ENCODE assay signal across 25 cellular contexts in genomic region chr22:42328130-42328821, GRCh38. TPM values are rescaled to one million over a fixed set of nuclear protein-coding genes. Genes with fewer than 3 reads are reported as not detected.
DNase-seq lines count a peak whose midpoint lies in the region; ATAC-seq and TF ChIP-seq lines count a peak whose summit lies in the region.
"Had no signal": no experiment of that assay in that cellular context is flagged by ENCODE, and none has a peak within 500 bp of the region (broad histone marks: within the 10 kb centered on the region; RNA-seq: fewer than 3 reads in every experiment).

No MANE protein-coding gene starts in this region.

- no peaks in the 10 kb centered on the region for H3K9me3 Mint-ChIP-seq in T-helper 2 cell treated with Interferon-gamma antibody and Interleukin-4, amounts not matched to agents 5 μg/mL and 100 μg/mL, for 36 hours
- H3K9me3 Mint-ChIP-seq in brain: peaks cover 0 to 2% (median 0%) of the 10 kb centered on the region in 5 experiments
- H3K9me3 Mint-ChIP-seq in stimulated activated effector memory CD8-positive, alpha-beta T cell treated with anti-CD3 and anti-CD28 coated beads, Interleukin-12 subunit alpha, Interleukin-12 subunit beta, amount 100 ng/mL, for 72 hours: no peaks in the 10 kb centered on the region
- H3K9me3 Mint-ChIP-seq: CD8-positive, alpha-beta memory T cell; natural killer cell; stimulated activated naive B cell treated with anti-CD40 and anti-IgM and Interleukin-4, amounts not matched to agents 10 μg/mL and 1 μg/mL and 100 μg/mL, for 72 hours had no signal

- peak overlapping the region; percentile 65 for H3K27ac Mint-ChIP-seq in T-helper 2 cell treated with Interferon-gamma antibody and Interleukin-4, amounts not matched to agents 5 μg/mL and 100 μg/mL, for 36 hours
- H3K27ac Mint-ChIP-seq in brain: peak overlapping the region in 3 of 5 experiments; percentile 64 to 87 (median 70)
- peak overlapping the region; percentile 54 for H3K27ac Mint-ChIP-seq in stimulated activated effector memory CD8-positive, alpha-beta T cell treated with anti-CD3 and anti-CD28 coated beads, Interleukin-12 subunit alpha, Interleukin-12 subunit beta, amount 100 ng/mL, for 72 hours
- H3K27ac Mint-ChIP-seq: activated CD8-positive, alpha-beta memory T cell treated with anti-CD3 and anti-CD28 coated beads, Interleukin-2, amount 10 ng/mL, durations not matched to agents 7 days and 5 days; natural killer cell; stimulated activated naive B cell treated with anti-CD40 and anti-IgM and Interleukin-4, amounts not matched to agents 10 μg/mL and 1 μg/mL and 100 μg/mL, for 72 hours had no signal

- DNase-seq in T-helper 2 cell treated with Interferon-gamma antibody and Interleukin-4, amounts not matched to agents 5 μg/mL and 100 μg/mL, for 36 hours (ENCODE audit: low spot score): no peak
- DNase-seq in T-helper 2 cell (no peak), lower leg skin (ENCODE audit: low spot score in 2 of 2) (no peak)
- DNase-seq in stimulated activated CD4-positive, alpha-beta T cell treated with anti-CD3 and anti-CD28 coated beads, Interleukin-15, amount 100 ng/mL, for 24 hours: peak; percentile 41
- DNase-seq in stimulated activated CD4-positive, alpha-beta T cell treated with anti-CD3 and anti-CD28 coated beads, Interleukin-2, amount 100 ng/mL, for 48 hours: no peak
- DNase-seq in stimulated activated effector memory CD8-positive, alpha-beta T cell treated with anti-CD3 and anti-CD28 coated beads, Interleukin-12 subunit alpha, Interleukin-12 subunit beta, amount 100 ng/mL, for 72 hours (ENCODE audit: low spot score in 2 of 2): no peak
- DNase-seq: 8988T; activated CD4-positive, CD25-positive, alpha-beta regulatory T cell treated with anti-CD3 and anti-CD28 coated beads, Interleukin-2, amount 50 U/mL, for 72 hours; activated CD8-positive, alpha-beta memory T cell treated with anti-CD3 and anti-CD28 coated beads, Interleukin-2, amount 10 ng/mL, durations not matched to agents 7 days and 5 days; adrenal gland; body of pancreas; CD8-positive, alpha-beta memory T cell; DMS 273 treated with DMSO at 0.1 percent for 48 hours; left ventricle myocardium superior; natural killer cell; NCI-H1436; NCI-H345; SIG-M5; stimulated activated naive B cell treated with anti-CD40 and anti-IgM and Interleukin-4, amounts not matched to agents 10 μg/mL and 1 μg/mL and 100 μg/mL, for 72 hours; SW 1271; uterus had no signal

- ATAC-seq in stimulated activated effector memory CD8-positive, alpha-beta T cell treated with anti-CD3 and anti-CD28 coated beads, Interleukin-12 subunit alpha, Interleukin-12 subunit beta, amount 100 ng/mL, for 72 hours: peak; percentile 46
- ATAC-seq in HG03432 (IDR thresholded peaks at IDR 0.05; ENCODE audit: unreplicated experiment): no peak
- ATAC-seq: activated CD8-positive, alpha-beta memory T cell treated with anti-CD3 and anti-CD28 coated beads, Interleukin-2, amount 10 ng/mL, durations not matched to agents 7 days and 5 days; body of pancreas; left ventricle myocardium superior; natural killer cell; Panc1; stimulated activated naive B cell treated with anti-CD40 and anti-IgM and Interleukin-4, amounts not matched to agents 10 μg/mL and 1 μg/mL and 100 μg/mL, for 72 hours had no signal

- no peak overlapping the region for H3K4me3 Mint-ChIP-seq in T-helper 2 cell treated with Interferon-gamma antibody and Interleukin-4, amounts not matched to agents 5 μg/mL and 100 μg/mL, for 36 hours
- H3K4me3 Mint-ChIP-seq in brain: no peak overlapping the region
- H3K4me3 Mint-ChIP-seq in stimulated activated effector memory CD8-positive, alpha-beta T cell treated with anti-CD3 and anti-CD28 coated beads, Interleukin-12 subunit alpha, Interleukin-12 subunit beta, amount 100 ng/mL, for 72 hours: no peak overlapping the region
- H3K4me3 Mint-ChIP-seq: activated CD8-positive, alpha-beta memory T cell treated with anti-CD3 and anti-CD28 coated beads, Interleukin-2, amount 10 ng/mL, durations not matched to agents 7 days and 5 days; natural killer cell; stimulated activated naive B cell treated with anti-CD40 and anti-IgM and Interleukin-4, amounts not matched to agents 10 μg/mL and 1 μg/mL and 100 μg/mL, for 72 hours had no signal

- intact Hi-C loops in lower leg skin (cut with DNase I; ENCODE audit: low total_unique reads): no loop called here

- WGBS in lower leg skin, 2 donors: 72 to 84% methylated on average over 13 to 14 of the region's 14 CpGs

- no peak overlapping the region for H3K4me3 ChIP-seq in lower leg skin (ENCODE audit: low read depth, poor library complexity, severe bottlenecking)
- H3K4me3 ChIP-seq: adrenal gland, body of pancreas, thoracic aorta, uterus had no signal

- peaks cover 15% of the 10 kb centered on the region for H3K4me1 Mint-ChIP-seq in T-helper 2 cell treated with Interferon-gamma antibody and Interleukin-4, amounts not matched to agents 5 μg/mL and 100 μg/mL, for 36 hours (ENCODE audit: low read depth)
- peaks cover 84% of the 10 kb centered on the region for H3K4me1 Mint-ChIP-seq in brain
- peaks cover 29% of the 10 kb centered on the region for H3K4me1 Mint-ChIP-seq in stimulated activated effector memory CD8-positive, alpha-beta T cell treated with anti-CD3 and anti-CD28 coated beads, Interleukin-12 subunit alpha, Interleukin-12 subunit beta, amount 100 ng/mL, for 72 hours

- TF ChIP-seq CTCF in brain (conservative IDR thresholded peaks at IDR 0.05) (no peak), lower leg skin (IDR thresholded peaks at IDR 0.05) (no peak)

- peaks cover 2% of the 10 kb centered on the region for H3K36me3 Mint-ChIP-seq in T-helper 2 cell treated with Interferon-gamma antibody and Interleukin-4, amounts not matched to agents 5 μg/mL and 100 μg/mL, for 36 hours (ENCODE audit: low read depth)
- H3K36me3 Mint-ChIP-seq in brain: no peaks in the 10 kb centered on the region
- H3K36me3 Mint-ChIP-seq in stimulated activated effector memory CD8-positive, alpha-beta T cell treated with anti-CD3 and anti-CD28 coated beads, Interleukin-12 subunit alpha, Interleukin-12 subunit beta, amount 100 ng/mL, for 72 hours: peaks cover 16% of the 10 kb centered on the region
- H3K36me3 Mint-ChIP-seq: natural killer cell; stimulated activated naive B cell treated with anti-CD40 and anti-IgM and Interleukin-4, amounts not matched to agents 10 μg/mL and 1 μg/mL and 100 μg/mL, for 72 hours had no signal

- no peak for TF ChIP-seq POLR2A in lower leg skin (IDR thresholded peaks at IDR 0.05)

- no peaks in the 10 kb centered on the region for H3K27me3 Mint-ChIP-seq in T-helper 2 cell treated with Interferon-gamma antibody and Interleukin-4, amounts not matched to agents 5 μg/mL and 100 μg/mL, for 36 hours (ENCODE audit: low read depth)
- peaks cover 6% of the 10 kb centered on the region for H3K27me3 Mint-ChIP-seq in brain

RNA-seq across cellular contexts. Expression of gene TCF20, which starts 57.8 kb away (rescaled TPM):
- polyA plus RNA-seq in brain (ENCODE audit: insufficient read depth, low read depth, low replicate concordance): 19.3 TPM
- 10 to 100 TPM; 51.1 to 62.3 (median 58.4) TPM for total RNA-seq in lower leg skin
